ENCODE assay signal across 1 cellular context in the genomic region with DNA sequence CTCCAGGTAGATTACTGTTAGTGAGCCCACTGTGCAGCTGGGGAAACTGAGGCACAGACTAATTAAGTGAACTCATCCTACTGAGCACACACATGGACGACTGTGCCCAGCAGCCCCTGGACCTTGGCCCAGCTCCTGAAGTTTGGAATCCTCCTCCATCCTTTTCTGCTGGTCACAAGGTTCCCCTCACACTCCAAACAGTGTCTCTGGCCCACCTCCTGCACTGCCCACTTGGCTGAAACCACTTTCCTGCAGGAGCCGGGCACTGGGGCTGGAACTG.
TF ChIP-seq lines count a peak whose summit lies in the region.

No MANE protein-coding gene starts in this region.

TF ChIP-seq in HepG2, 621 proteins besides CTCF, POLR2A, EP300 and RAD21:
- no peak for TF ChIP-seq FOXP1 (IDR thresholded peaks at IDR 0.05)
- TF ChIP-seq FOXP1 (CRISPR knock-in tag; IDR thresholded peaks at IDR 0.05) = no peak
- 0 out of 2 replicates have a peak, but pooled peaks have one; percentile 1 for TF ChIP-seq ZNF138 (CRISPR knock-in tag; IDR thresholded peaks at IDR 0.05; ENCODE audit: low read depth)
- peak; percentile 8; the same call in 1 of the 2 replicates for TF ChIP-seq POLR2G (IDR thresholded peaks at IDR 0.05; ENCODE audit: low read depth, low read length)
- TF ChIP-seq, protein P1, sequence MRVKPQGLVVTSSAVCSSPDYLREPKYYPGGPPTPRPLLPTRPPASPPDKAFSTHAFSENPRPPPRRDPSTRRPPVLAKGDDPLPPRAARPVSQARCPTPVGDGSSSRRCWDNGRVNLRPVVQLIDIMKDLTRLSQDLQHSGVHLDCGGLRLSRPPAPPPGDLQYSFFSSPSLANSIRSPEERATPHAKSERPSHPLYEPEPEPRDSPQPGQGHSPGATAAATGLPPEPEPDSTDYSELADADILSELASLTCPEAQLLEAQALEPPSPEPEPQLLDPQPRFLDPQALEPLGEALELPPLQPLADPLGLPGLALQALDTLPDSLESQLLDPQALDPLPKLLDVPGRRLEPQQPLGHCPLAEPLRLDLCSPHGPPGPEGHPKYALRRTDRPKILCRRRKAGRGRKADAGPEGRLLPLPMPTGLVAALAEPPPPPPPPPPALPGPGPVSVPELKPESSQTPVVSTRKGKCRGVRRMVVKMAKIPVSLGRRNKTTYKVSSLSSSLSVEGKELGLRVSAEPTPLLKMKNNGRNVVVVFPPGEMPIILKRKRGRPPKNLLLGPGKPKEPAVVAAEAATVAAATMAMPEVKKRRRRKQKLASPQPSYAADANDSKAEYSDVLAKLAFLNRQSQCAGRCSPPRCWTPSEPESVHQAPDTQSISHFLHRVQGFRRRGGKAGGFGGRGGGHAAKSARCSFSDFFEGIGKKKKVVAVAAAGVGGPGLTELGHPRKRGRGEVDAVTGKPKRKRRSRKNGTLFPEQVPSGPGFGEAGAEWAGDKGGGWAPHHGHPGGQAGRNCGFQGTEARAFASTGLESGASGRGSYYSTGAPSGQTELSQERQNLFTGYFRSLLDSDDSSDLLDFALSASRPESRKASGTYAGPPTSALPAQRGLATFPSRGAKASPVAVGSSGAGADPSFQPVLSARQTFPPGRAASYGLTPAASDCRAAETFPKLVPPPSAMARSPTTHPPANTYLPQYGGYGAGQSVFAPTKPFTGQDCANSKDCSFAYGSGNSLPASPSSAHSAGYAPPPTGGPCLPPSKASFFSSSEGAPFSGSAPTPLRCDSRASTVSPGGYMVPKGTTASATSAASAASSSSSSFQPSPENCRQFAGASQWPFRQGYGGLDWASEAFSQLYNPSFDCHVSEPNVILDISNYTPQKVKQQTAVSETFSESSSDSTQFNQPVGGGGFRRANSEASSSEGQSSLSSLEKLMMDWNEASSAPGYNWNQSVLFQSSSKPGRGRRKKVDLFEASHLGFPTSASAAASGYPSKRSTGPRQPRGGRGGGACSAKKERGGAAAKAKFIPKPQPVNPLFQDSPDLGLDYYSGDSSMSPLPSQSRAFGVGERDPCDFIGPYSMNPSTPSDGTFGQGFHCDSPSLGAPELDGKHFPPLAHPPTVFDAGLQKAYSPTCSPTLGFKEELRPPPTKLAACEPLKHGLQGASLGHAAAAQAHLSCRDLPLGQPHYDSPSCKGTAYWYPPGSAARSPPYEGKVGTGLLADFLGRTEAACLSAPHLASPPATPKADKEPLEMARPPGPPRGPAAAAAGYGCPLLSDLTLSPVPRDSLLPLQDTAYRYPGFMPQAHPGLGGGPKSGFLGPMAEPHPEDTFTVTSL (CRISPR knock-in tag; IDR thresholded peaks at IDR 0.05; ENCODE audit: borderline replicate concordance) = peak; percentile 6; the same call in 1 of the 2 replicates
- 0 out of 2 replicates have a peak, but pooled peaks have one; percentile 31 for TF ChIP-seq MIER3 (CRISPR knock-in tag; IDR thresholded peaks at IDR 0.05; ENCODE audit: borderline replicate concordance)
- TF ChIP-seq ETV5 (CRISPR knock-in tag; IDR thresholded peaks at IDR 0.05; ENCODE audit: borderline replicate concordance) = no peak
- no peak for TF ChIP-seq YEATS4 (CRISPR knock-in tag; IDR thresholded peaks at IDR 0.05; ENCODE audit: borderline replicate concordance)
- TF ChIP-seq GTF3A (CRISPR knock-in tag; conservative IDR thresholded peaks at IDR 0.05) = 0 out of 2 replicates have a peak, but pooled peaks have one; percentile 5
- TF ChIP-seq, protein P2, sequence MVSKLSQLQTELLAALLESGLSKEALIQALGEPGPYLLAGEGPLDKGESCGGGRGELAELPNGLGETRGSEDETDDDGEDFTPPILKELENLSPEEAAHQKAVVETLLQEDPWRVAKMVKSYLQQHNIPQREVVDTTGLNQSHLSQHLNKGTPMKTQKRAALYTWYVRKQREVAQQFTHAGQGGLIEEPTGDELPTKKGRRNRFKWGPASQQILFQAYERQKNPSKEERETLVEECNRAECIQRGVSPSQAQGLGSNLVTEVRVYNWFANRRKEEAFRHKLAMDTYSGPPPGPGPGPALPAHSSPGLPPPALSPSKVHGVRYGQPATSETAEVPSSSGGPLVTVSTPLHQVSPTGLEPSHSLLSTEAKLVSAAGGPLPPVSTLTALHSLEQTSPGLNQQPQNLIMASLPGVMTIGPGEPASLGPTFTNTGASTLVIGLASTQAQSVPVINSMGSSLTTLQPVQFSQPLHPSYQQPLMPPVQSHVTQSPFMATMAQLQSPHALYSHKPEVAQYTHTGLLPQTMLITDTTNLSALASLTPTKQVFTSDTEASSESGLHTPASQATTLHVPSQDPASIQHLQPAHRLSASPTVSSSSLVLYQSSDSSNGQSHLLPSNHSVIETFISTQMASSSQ (IDR thresholded peaks at IDR 0.05; ENCODE audit: low read depth) = no peak
- TF ChIP-seq, protein P2 (CRISPR knock-in tag; IDR thresholded peaks at IDR 0.05; ENCODE audit: borderline replicate concordance) = peak; percentile 19; the same call in 1 of the 2 replicates
- no peak for TF ChIP-seq ARHGAP35 (CRISPR knock-in tag; IDR thresholded peaks at IDR 0.05; ENCODE audit: borderline replicate concordance)
- TF ChIP-seq, protein P3, sequence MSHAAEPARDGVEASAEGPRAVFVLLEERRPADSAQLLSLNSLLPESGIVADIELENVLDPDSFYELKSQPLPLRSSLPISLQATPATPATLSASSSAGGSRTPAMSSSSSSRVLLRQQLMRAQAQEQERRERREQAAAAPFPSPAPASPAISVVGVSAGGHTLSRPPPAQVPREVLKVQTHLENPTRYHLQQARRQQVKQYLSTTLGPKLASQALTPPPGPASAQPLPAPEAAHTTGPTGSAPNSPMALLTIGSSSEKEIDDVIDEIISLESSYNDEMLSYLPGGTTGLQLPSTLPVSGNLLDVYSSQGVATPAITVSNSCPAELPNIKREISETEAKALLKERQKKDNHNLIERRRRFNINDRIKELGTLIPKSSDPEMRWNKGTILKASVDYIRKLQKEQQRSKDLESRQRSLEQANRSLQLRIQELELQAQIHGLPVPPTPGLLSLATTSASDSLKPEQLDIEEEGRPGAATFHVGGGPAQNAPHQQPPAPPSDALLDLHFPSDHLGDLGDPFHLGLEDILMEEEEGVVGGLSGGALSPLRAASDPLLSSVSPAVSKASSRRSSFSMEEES (CRISPR knock-in tag; IDR thresholded peaks at IDR 0.05) = no peak
- TF ChIP-seq MED1 (CRISPR knock-in tag; IDR thresholded peaks at IDR 0.05) = no peak
- TF ChIP-seq, protein P4, sequence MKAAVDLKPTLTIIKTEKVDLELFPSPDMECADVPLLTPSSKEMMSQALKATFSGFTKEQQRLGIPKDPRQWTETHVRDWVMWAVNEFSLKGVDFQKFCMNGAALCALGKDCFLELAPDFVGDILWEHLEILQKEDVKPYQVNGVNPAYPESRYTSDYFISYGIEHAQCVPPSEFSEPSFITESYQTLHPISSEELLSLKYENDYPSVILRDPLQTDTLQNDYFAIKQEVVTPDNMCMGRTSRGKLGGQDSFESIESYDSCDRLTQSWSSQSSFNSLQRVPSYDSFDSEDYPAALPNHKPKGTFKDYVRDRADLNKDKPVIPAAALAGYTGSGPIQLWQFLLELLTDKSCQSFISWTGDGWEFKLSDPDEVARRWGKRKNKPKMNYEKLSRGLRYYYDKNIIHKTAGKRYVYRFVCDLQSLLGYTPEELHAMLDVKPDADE (CRISPR knock-in tag; IDR thresholded peaks at IDR 0.05) = no peak
- TF ChIP-seq ZNF552 (CRISPR knock-in tag; IDR thresholded peaks at IDR 0.05; ENCODE audit: borderline replicate concordance) = 0 out of 2 replicates have a peak, but pooled peaks have one; percentile 56
- TF ChIP-seq ZNF589 (CRISPR knock-in tag; conservative IDR thresholded peaks at IDR 0.05) = 0 out of 2 replicates have a peak, but pooled peaks have one; percentile 4
- TF ChIP-seq, protein P5, sequence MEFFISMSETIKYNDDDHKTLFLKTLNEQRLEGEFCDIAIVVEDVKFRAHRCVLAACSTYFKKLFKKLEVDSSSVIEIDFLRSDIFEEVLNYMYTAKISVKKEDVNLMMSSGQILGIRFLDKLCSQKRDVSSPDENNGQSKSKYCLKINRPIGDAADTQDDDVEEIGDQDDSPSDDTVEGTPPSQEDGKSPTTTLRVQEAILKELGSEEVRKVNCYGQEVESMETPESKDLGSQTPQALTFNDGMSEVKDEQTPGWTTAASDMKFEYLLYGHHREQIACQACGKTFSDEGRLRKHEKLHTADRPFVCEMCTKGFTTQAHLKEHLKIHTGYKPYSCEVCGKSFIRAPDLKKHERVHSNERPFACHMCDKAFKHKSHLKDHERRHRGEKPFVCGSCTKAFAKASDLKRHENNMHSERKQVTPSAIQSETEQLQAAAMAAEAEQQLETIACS (CRISPR knock-in tag; IDR thresholded peaks at IDR 0.05) = no peak
- TF ChIP-seq HES4 (CRISPR knock-in tag; IDR thresholded peaks at IDR 0.05; ENCODE audit: borderline replicate concordance) = 0 out of 2 replicates have a peak, but pooled peaks have one; percentile 37
- 0 out of 2 replicates have a peak, but pooled peaks have one; percentile 8 for TF ChIP-seq ZNF772 (CRISPR knock-in tag; IDR thresholded peaks at IDR 0.05)
- TF ChIP-seq ZNF30 (CRISPR knock-in tag; IDR thresholded peaks at IDR 0.05) = no peak
